ENCODE assay signal across 9 cellular contexts in genomic region chr6:26240157-26240980, GRCh38.
DNase-seq lines count a peak whose midpoint lies in the region; ATAC-seq and TF ChIP-seq lines count a peak whose summit lies in the region.
"Had no signal": no experiment of that assay in that cellular context is flagged by ENCODE, and none has a peak within 500 bp of the region (broad histone marks: within the 10 kb centered on the region; RNA-seq: fewer than 3 reads in every experiment).

No MANE protein-coding gene starts in this region.

- 1% methylated on average over 33 of the region's 48 CpGs for WGBS in suprapubic skin

- H3K4me1 ChIP-seq in muscle layer of duodenum (ENCODE audit: control insufficient read depth in 1 of 2, insufficient read depth in 2 of 2, low read length in 2 of 2) = peaks cover 0 to 5% of the 10 kb centered on the region in 2 donors
- peaks cover 7% of the 10 kb centered on the region for H3K4me1 ChIP-seq in suprapubic skin

- peak; percentile 44 for DNase-seq in DMS53 (lab: John Stamatoyannopoulos, UW)
- no peak for DNase-seq in DMS53 treated with DMSO at 0.1 percent for 48 hours (lab: John Stamatoyannopoulos, UW; ENCODE audit: unreplicated experiment)
- DNase-seq in activated CD4-positive, alpha-beta T cell treated with anti-CD3 and anti-CD28 coated beads, Interleukin-2, amount 50 U/mL, for 4 hours = peak; percentile 35 to 40
- peak; percentile 47 for DNase-seq in endothelial cell (ENCODE audit: low spot score)
- peak in 1 of 2 donors; percentile 73 for DNase-seq in suprapubic skin (ENCODE audit: low spot score in 2 of 2)
- no peak for DNase-seq in H4 (ENCODE audit: low spot score)

- H3K36me3 ChIP-seq in muscle layer of duodenum (ENCODE audit: control insufficient read depth in 1 of 2, insufficient read depth in 2 of 2, low read length in 2 of 2) (no peaks in the 10 kb centered on the region), suprapubic skin (no peaks in the 10 kb centered on the region)

- H3K27ac ChIP-seq in muscle layer of duodenum (ENCODE audit: low read length) (peak overlapping the region; percentile 90), suprapubic skin (peak overlapping the region; percentile 94)
- H3K27ac ChIP-seq: 22Rv1 had no signal

- ATAC-seq in HG03135 (IDR thresholded peaks at IDR 0.05; ENCODE audit: unreplicated experiment) = peak; percentile 51

- peak overlapping the region; percentile 83 for H3K4me3 Mint-ChIP-seq in endothelial cell (ENCODE audit: unreplicated experiment)

- peak overlapping the region; percentile 65 to 68 for H3K4me3 ChIP-seq in muscle layer of duodenum (ENCODE audit: low read depth in 1 of 2, low read length in 2 of 2)
- H3K4me3 ChIP-seq in suprapubic skin = peak overlapping the region; percentile 68

- H3K27ac Mint-ChIP-seq in endothelial cell (ENCODE audit: unreplicated experiment) = peak overlapping the region; percentile 90

- peaks cover 14% of the 10 kb centered on the region for H3K27me3 ChIP-seq in muscle layer of duodenum (ENCODE audit: low read depth, low read length)
- H3K27me3 ChIP-seq in suprapubic skin = peaks cover 41% of the 10 kb centered on the region

- TF ChIP-seq POLR2A in suprapubic skin (IDR thresholded peaks at IDR 0.05) = peak in 1 of 2 donors; percentile 49

- H3K9me3 ChIP-seq in muscle layer of duodenum (ENCODE audit: control insufficient read depth in 1 of 2, low read length in 2 of 2) (no peaks in the 10 kb centered on the region), suprapubic skin (no peaks in the 10 kb centered on the region)

- H3K4me1 Mint-ChIP-seq in endothelial cell (ENCODE audit: unreplicated experiment) = peaks cover 4% of the 10 kb centered on the region

- H3K36me3 Mint-ChIP-seq in endothelial cell (ENCODE audit: low read depth, unreplicated experiment) = peaks cover 5% of the 10 kb centered on the region

- peaks cover 8% of the 10 kb centered on the region for H3K27me3 Mint-ChIP-seq in endothelial cell (ENCODE audit: unreplicated experiment)

- no peak for TF ChIP-seq CTCF in endothelial cell (IDR thresholded peaks at IDR 0.05; ENCODE audit: unreplicated experiment)
- no peak for TF ChIP-seq CTCF in suprapubic skin (IDR thresholded peaks at IDR 0.05)

- TF ChIP-seq EP300 in suprapubic skin (IDR thresholded peaks at IDR 0.05) = no peak

- H3K9me3 Mint-ChIP-seq in endothelial cell (ENCODE audit: unreplicated experiment) = no peaks in the 10 kb centered on the region

Comparison
In these comparisons a context has a peak if more than half of its experiments do, and no peak if none do; other contexts are left out.
1. DNase-seq: peak in DMS53 (single experiment), activated CD4-positive, alpha-beta T cell treated with anti-CD3 and anti-CD28 coated beads, Interleukin-2, amount 50 U/mL, for 4 hours (2 of 2) and endothelial cell (single experiment); none in DMS53 treated with DMSO at 0.1 percent for 48 hours (single experiment) and H4 (single experiment).